In genomic region chr6:19690676-19691075, GRCh38 we compare ENCODE assay signal across 1 cellular context.
TF ChIP-seq lines count a peak whose summit lies in the region.

No MANE protein-coding gene starts in this region.

TF ChIP-seq in GM23338, 12 proteins besides CTCF, POLR2A, EP300 and RAD21:
- TF ChIP-seq, protein P1, sequence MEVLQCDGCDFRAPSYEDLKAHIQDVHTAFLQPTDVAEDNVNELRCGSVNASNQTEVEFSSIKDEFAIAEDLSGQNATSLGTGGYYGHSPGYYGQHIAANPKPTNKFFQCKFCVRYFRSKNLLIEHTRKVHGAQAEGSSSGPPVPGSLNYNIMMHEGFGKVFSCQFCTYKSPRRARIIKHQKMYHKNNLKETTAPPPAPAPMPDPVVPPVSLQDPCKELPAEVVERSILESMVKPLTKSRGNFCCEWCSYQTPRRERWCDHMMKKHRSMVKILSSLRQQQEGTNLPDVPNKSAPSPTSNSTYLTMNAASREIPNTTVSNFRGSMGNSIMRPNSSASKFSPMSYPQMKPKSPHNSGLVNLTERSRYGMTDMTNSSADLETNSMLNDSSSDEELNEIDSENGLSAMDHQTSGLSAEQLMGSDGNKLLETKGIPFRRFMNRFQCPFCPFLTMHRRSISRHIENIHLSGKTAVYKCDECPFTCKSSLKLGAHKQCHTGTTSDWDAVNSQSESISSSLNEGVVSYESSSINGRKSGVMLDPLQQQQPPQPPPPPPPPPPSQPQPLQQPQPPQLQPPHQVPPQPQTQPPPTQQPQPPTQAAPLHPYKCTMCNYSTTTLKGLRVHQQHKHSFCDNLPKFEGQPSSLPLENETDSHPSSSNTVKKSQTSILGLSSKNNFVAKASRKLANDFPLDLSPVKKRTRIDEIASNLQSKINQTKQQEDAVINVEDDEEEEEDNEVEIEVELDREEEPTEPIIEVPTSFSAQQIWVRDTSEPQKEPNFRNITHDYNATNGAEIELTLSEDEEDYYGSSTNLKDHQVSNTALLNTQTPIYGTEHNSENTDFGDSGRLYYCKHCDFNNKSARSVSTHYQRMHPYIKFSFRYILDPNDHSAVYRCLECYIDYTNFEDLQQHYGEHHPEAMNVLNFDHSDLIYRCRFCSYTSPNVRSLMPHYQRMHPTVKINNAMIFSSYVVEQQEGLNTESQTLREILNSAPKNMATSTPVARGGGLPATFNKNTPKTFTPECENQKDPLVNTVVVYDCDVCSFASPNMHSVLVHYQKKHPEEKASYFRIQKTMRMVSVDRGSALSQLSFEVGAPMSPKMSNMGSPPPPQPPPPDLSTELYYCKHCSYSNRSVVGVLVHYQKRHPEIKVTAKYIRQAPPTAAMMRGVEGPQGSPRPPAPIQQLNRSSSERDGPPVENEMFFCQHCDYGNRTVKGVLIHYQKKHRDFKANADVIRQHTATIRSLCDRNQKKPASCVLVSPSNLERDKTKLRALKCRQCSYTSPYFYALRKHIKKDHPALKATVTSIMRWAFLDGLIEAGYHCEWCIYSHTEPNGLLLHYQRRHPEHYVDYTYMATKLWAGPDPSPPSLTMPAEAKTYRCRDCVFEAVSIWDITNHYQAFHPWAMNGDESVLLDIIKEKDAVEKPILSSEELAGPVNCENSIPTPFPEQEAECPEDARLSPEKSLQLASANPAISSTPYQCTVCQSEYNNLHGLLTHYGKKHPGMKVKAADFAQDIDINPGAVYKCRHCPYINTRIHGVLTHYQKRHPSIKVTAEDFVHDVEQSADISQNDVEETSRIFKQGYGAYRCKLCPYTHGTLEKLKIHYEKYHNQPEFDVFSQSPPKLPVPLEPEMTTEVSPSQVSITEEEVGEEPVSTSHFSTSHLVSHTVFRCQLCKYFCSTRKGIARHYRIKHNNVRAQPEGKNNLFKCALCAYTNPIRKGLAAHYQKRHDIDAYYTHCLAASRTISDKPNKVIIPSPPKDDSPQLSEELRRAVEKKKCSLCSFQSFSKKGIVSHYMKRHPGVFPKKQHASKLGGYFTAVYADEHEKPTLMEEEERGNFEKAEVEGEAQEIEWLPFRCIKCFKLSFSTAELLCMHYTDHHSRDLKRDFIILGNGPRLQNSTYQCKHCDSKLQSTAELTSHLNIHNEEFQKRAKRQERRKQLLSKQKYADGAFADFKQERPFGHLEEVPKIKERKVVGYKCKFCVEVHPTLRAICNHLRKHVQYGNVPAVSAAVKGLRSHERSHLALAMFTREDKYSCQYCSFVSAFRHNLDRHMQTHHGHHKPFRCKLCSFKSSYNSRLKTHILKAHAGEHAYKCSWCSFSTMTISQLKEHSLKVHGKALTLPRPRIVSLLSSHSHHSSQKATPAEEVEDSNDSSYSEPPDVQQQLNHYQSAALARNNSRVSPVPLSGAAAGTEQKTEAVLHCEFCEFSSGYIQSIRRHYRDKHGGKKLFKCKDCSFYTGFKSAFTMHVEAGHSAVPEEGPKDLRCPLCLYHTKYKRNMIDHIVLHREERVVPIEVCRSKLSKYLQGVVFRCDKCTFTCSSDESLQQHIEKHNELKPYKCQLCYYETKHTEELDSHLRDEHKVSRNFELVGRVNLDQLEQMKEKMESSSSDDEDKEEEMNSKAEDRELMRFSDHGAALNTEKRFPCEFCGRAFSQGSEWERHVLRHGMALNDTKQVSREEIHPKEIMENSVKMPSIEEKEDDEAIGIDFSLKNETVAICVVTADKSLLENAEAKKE (CRISPR knock-in tag; IDR thresholded peaks at IDR 0.05) = peak; percentile 43
- TF ChIP-seq POLR2AphosphoS5 (IDR thresholded peaks at IDR 0.05; ENCODE audit: low read depth) (no peak), JUNB (IDR thresholded peaks at IDR 0.05; ENCODE audit: unreplicated experiment) (no peak), EZH2phosphoT487 (IDR thresholded peaks at IDR 0.05; ENCODE audit: unreplicated experiment) (no peak)
- TF ChIP-seq, protein P2, sequence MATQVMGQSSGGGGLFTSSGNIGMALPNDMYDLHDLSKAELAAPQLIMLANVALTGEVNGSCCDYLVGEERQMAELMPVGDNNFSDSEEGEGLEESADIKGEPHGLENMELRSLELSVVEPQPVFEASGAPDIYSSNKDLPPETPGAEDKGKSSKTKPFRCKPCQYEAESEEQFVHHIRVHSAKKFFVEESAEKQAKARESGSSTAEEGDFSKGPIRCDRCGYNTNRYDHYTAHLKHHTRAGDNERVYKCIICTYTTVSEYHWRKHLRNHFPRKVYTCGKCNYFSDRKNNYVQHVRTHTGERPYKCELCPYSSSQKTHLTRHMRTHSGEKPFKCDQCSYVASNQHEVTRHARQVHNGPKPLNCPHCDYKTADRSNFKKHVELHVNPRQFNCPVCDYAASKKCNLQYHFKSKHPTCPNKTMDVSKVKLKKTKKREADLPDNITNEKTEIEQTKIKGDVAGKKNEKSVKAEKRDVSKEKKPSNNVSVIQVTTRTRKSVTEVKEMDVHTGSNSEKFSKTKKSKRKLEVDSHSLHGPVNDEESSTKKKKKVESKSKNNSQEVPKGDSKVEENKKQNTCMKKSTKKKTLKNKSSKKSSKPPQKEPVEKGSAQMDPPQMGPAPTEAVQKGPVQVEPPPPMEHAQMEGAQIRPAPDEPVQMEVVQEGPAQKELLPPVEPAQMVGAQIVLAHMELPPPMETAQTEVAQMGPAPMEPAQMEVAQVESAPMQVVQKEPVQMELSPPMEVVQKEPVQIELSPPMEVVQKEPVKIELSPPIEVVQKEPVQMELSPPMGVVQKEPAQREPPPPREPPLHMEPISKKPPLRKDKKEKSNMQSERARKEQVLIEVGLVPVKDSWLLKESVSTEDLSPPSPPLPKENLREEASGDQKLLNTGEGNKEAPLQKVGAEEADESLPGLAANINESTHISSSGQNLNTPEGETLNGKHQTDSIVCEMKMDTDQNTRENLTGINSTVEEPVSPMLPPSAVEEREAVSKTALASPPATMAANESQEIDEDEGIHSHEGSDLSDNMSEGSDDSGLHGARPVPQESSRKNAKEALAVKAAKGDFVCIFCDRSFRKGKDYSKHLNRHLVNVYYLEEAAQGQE (IDR thresholded peaks at IDR 0.05; ENCODE audit: unreplicated experiment) = no peak
